ENCODE assay signal across 8 cellular contexts in genomic region chrX:108090474-108091265, GRCh38. TPM values are rescaled to one million over a fixed set of nuclear protein-coding genes. Genes with fewer than 3 reads are reported as not detected.
DNase-seq lines count a peak whose midpoint lies in the region; ATAC-seq and TF ChIP-seq lines count a peak whose summit lies in the region.

No MANE protein-coding gene starts in this region.

- H2AFZ ChIP-seq in MM.1S (ENCODE audit: low read length) = peak overlapping the region; percentile 36

- ATAC-seq in left ventricle myocardium superior (no peak), psoas muscle (peak in 1 of 4 donors; percentile 9), GM21825 (IDR thresholded peaks at IDR 0.05; ENCODE audit: unreplicated experiment) (no peak), GM18520 (IDR thresholded peaks at IDR 0.05; ENCODE audit: unreplicated experiment) (no peak)

- intact Hi-C loops in left ventricle myocardium inferior (cut with micrococcal nuclease) (no loop called here), left ventricle myocardium superior (cut with micrococcal nuclease) (no loop called here), psoas muscle (cut with DNase I) (no loop called here)

- DNase-seq in left ventricle myocardium inferior (no peak), left ventricle myocardium superior (no peak), MM.1S (no peak), epithelial cell of prostate (ENCODE audit: low read depth, low spot score) (no peak), psoas muscle (no peak), GM10266 (ENCODE audit: extremely low spot score) (no peak)

- peak overlapping the region; percentile 74 for H3K9ac ChIP-seq in MM.1S (ENCODE audit: low read length)

- H3K36me3 ChIP-seq in left ventricle myocardium inferior (peaks cover 20% of the 10 kb centered on the region), MM.1S (replicated peaks; ENCODE audit: insufficient read depth, low read length) (no peaks in the 10 kb centered on the region), psoas muscle (ENCODE audit: insufficient read depth in 1 of 2, low read depth in 1 of 2) (peaks cover 0 to 24% of the 10 kb centered on the region in 2 donors)

- H3K4me1 ChIP-seq in left ventricle myocardium inferior (peaks cover 29% of the 10 kb centered on the region), MM.1S (ENCODE audit: low read length) (no peaks in the 10 kb centered on the region), psoas muscle (no peaks in the 10 kb centered on the region)

- H3K4me3 ChIP-seq in left ventricle myocardium inferior (peak overlapping the region; percentile 78), MM.1S (ENCODE audit: low read length) (peak overlapping the region; percentile 73), psoas muscle (peak overlapping the region; percentile 70)

- H3K27me3 ChIP-seq in left ventricle myocardium inferior (ENCODE audit: low read depth) = no peaks in the 10 kb centered on the region
- H3K27me3 ChIP-seq in MM.1S (replicated peaks; ENCODE audit: insufficient read depth, low read length) = no peaks in the 10 kb centered on the region
- H3K27me3 ChIP-seq in psoas muscle (ENCODE audit: insufficient read depth in 3 of 3, low read length in 2 of 3) = no peaks in the 10 kb centered on the region

- no peaks in the 10 kb centered on the region for H3K9me2 ChIP-seq in MM.1S (replicated peaks; ENCODE audit: insufficient read depth, low read length)

- no peaks in the 10 kb centered on the region for H3K9me3 ChIP-seq in left ventricle myocardium inferior (replicated peaks)
- no peaks in the 10 kb centered on the region for H3K9me3 ChIP-seq in MM.1S (replicated peaks; ENCODE audit: insufficient read depth, low read length)
- no peaks in the 10 kb centered on the region for H3K9me3 ChIP-seq in psoas muscle

- TF ChIP-seq CTCF in left ventricle myocardium inferior (IDR thresholded peaks at IDR 0.05; ENCODE audit: borderline replicate concordance) (no peak), MM.1S (IDR thresholded peaks at IDR 0.05; ENCODE audit: low read length) (no peak), psoas muscle (IDR thresholded peaks at IDR 0.05) (no peak), GM10266 (IDR thresholded peaks at IDR 0.05; ENCODE audit: control insufficient read depth, insufficient read depth, low read depth, missing control alignments) (no peak)

- peaks cover 4% of the 10 kb centered on the region for H3F3A ChIP-seq in MM.1S (ENCODE audit: insufficient read depth, low read length)

- no peaks in the 10 kb centered on the region for H4K20me1 ChIP-seq in MM.1S (ENCODE audit: insufficient read depth, low read length)

- 2 to 36% (median 2%) methylated on average over 17 to 20 of the region's 20 CpGs for WGBS in psoas muscle, 3 donors

- H3K4me2 ChIP-seq in MM.1S (ENCODE audit: low read depth, low read length) = peak overlapping the region; percentile 66; the same call in 1 of the 2 replicates

- peak overlapping the region; percentile 88 for H3K27ac ChIP-seq in left ventricle myocardium inferior (replicated peaks)
- peak overlapping the region; percentile 83 for H3K27ac ChIP-seq in MM.1S (ENCODE audit: low read length)
- H3K27ac ChIP-seq in epithelial cell of prostate = peak overlapping the region; percentile 81
- H3K27ac ChIP-seq in psoas muscle = peak overlapping the region; percentile 86

- H3K79me2 ChIP-seq in MM.1S (ENCODE audit: low read length) = peaks cover 43% of the 10 kb centered on the region

RNA-seq across cellular contexts. Expression of gene PSMD10, which starts 0.7 kb away (rescaled TPM):
- total RNA-seq in left ventricle myocardium inferior (20.3 TPM), left ventricle myocardium superior (18.9 TPM), psoas muscle (10 to 100 TPM; 11.3 to 21.9 (median 18.9) TPM)
- polyA plus RNA-seq in psoas muscle = 10 to 100 TPM; 16.8 to 37.0 (median 27.5) TPM

RNA-seq across cellular contexts. Expression of gene ATG4A, which starts 0.9 kb away (rescaled TPM):
- total RNA-seq in left ventricle myocardium inferior = 17.4 TPM
- total RNA-seq in left ventricle myocardium superior = 21.0 TPM
- total RNA-seq in psoas muscle = 10 to 100 TPM; 18.8 to 26.8 (median 22.6) TPM
- 10 to 100 TPM; 14.7 to 35.1 (median 20.4) TPM for polyA plus RNA-seq in psoas muscle

RNA-seq across cellular contexts. Expression of gene VSIG1, which starts 45.8 kb away (rescaled TPM):
- not detected for total RNA-seq in left ventricle myocardium inferior
- not detected for total RNA-seq in left ventricle myocardium superior
- total RNA-seq in psoas muscle = not detected
- not detected for polyA plus RNA-seq in psoas muscle
